In genomic region chr5:180114304-180115003, GRCh38 we compare ENCODE assay signal across 1 cellular context.
TF ChIP-seq lines count a peak whose summit lies in the region.

No MANE protein-coding gene starts in this region.

TF ChIP-seq in H1, 55 proteins besides CTCF, POLR2A, EP300 and RAD21 (continued from another document):
- TF ChIP-seq SP2 (IDR thresholded peaks at IDR 0.05; ENCODE audit: low read length) (no peak), TBP (IDR thresholded peaks at IDR 0.05; ENCODE audit: low read depth, low read length) (no peak), HDAC2 (IDR thresholded peaks at IDR 0.05; ENCODE audit: borderline replicate concordance in 1 of 2, low read depth in 2 of 2, low read length in 2 of 2) (no peak), KDM4A (IDR thresholded peaks at IDR 0.05; ENCODE audit: low read depth, low read length, severe bottlenecking) (no peak), POLR2AphosphoS5 (IDR thresholded peaks at IDR 0.05; ENCODE audit: low read depth, low read length) (no peak), YY1 (IDR thresholded peaks at IDR 0.05; ENCODE audit: low read depth, low read length) (no peak), CHD1 (IDR thresholded peaks at IDR 0.05; ENCODE audit: low read depth, low read length) (no peak), NRF1 (IDR thresholded peaks at IDR 0.05; ENCODE audit: low read depth, low read length) (no peak)
